15 cellular contexts compared by ENCODE assay signal in the genomic region with DNA sequence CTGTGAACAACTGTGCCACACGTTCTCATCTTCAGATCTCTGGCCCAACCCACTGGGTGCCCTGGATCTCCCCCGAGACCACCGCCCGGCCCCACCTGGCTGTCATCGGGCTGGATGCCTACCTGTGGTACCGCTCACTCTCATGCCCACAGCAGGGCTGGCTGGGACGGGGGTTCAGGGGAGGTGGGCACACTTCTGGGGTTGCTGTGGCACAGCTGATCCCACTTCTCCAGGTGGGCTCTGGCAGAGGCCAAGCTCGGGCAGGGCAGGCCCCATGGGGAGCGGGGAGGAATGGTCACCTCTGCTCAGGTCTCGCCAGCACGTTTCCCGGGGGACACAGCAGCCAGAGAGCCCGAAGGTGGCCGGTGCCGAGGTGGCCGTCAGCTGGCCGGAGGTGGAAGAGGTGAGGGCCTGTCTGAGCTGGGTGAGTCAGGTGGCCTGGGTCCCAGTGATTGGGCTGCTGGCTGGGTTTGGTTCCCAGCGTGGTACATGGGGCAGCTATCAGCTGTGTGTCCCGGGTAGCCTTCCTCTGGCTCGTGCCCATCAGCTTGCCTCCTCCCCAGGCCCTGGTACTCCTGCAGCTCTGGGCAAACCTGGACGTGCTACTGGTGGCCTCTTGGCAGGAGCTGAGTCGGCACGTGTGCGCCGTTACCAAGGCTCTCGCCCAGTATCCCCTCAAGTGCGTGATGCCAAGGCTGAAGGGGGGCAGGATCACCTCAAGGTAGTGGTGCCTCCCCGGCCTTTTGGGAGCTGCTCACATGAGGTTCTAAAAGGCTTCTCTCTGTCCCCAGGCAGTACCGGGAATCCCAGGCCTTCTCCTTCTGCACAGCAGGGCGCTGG. TPM values are rescaled to one million over a fixed set of nuclear protein-coding genes. Genes with fewer than 3 reads are reported as not detected.
DNase-seq lines count a peak whose midpoint lies in the region; ATAC-seq and TF ChIP-seq lines count a peak whose summit lies in the region.
"Had no signal": no experiment of that assay in that cellular context is flagged by ENCODE, and none has a peak within 500 bp of the region (broad histone marks: within the 10 kb centered on the region; RNA-seq: fewer than 3 reads in every experiment).

No MANE protein-coding gene starts in this region.

- H3K4me1 ChIP-seq in right atrium auricular region (peaks cover 0 to 41% of the 10 kb centered on the region in 2 donors), RWPE2 (ENCODE audit: insufficient read depth, poor library complexity, severe bottlenecking) (peaks cover 1% of the 10 kb centered on the region)

- H3K27me3 ChIP-seq in right atrium auricular region (no peaks in the 10 kb centered on the region), RWPE2 (ENCODE audit: insufficient read depth, poor library complexity, severe bottlenecking) (no peaks in the 10 kb centered on the region)
- H3K27me3 ChIP-seq: BE2C, heart left ventricle, pancreas had no signal

- no peaks in the 10 kb centered on the region for H3K9me3 ChIP-seq in right atrium auricular region
- H3K9me3 ChIP-seq in RWPE2 (ENCODE audit: severe bottlenecking): no peaks in the 10 kb centered on the region
- H3K9me3 ChIP-seq: BE2C, heart left ventricle, pancreas had no signal

- H3K27ac ChIP-seq in right atrium auricular region: no peak overlapping the region
- H3K27ac ChIP-seq in RWPE2 (ENCODE audit: poor library complexity, severe bottlenecking): peak overlapping the region; percentile 66

- H3K36me3 ChIP-seq in right atrium auricular region (peaks cover 37% of the 10 kb centered on the region), RWPE2 (ENCODE audit: low read depth) (peaks cover 28% of the 10 kb centered on the region)

- H3K27me3 Mint-ChIP-seq in type B pancreatic cell: no peaks in the 10 kb centered on the region
- H3K27me3 Mint-ChIP-seq: stimulated activated memory B cell treated with anti-CD40 and anti-IgM and Interleukin-4, amounts not matched to agents 10 μg/mL and 1 μg/mL and 100 μg/mL, for 72 hours had no signal

- H3K4me3 ChIP-seq in right atrium auricular region (no peak overlapping the region), RWPE2 (ENCODE audit: severe bottlenecking) (no peak overlapping the region), fibroblast of the aortic adventitia (ENCODE audit: low read depth, low read length) (peak overlapping the region; percentile 84)

- H3K9me3 Mint-ChIP-seq in type B pancreatic cell: no peaks in the 10 kb centered on the region
- H3K9me3 Mint-ChIP-seq: stimulated activated memory B cell treated with anti-CD40 and anti-IgM and Interleukin-4, amounts not matched to agents 10 μg/mL and 1 μg/mL and 100 μg/mL, for 72 hours had no signal

- H3K27ac Mint-ChIP-seq in type B pancreatic cell: no peak overlapping the region
- H3K27ac Mint-ChIP-seq: stimulated activated memory B cell treated with anti-CD40 and anti-IgM and Interleukin-4, amounts not matched to agents 10 μg/mL and 1 μg/mL and 100 μg/mL, for 72 hours had no signal

- ATAC-seq in Right ventricle myocardium inferior: no peak
- no peak for ATAC-seq in RWPE2 (ENCODE audit: low read depth)
- ATAC-seq: heart left ventricle; left colon; pancreas; stimulated activated memory B cell treated with anti-CD40 and anti-IgM and Interleukin-4, amounts not matched to agents 10 μg/mL and 1 μg/mL and 100 μg/mL, for 72 hours had no signal

- H3K4me3 Mint-ChIP-seq in type B pancreatic cell: peak overlapping the region; percentile 54
- H3K4me3 Mint-ChIP-seq: stimulated activated memory B cell treated with anti-CD40 and anti-IgM and Interleukin-4, amounts not matched to agents 10 μg/mL and 1 μg/mL and 100 μg/mL, for 72 hours had no signal

- intact Hi-C loops in Right ventricle myocardium inferior (cut with DNase I): no loop called here

- no peak for TF ChIP-seq CTCF in right atrium auricular region (IDR thresholded peaks at IDR 0.05)
- TF ChIP-seq CTCF in RWPE2 (IDR thresholded peaks at IDR 0.05; ENCODE audit: poor library complexity, severe bottlenecking): no peak
- TF ChIP-seq CTCF in fibroblast of the aortic adventitia (IDR thresholded peaks at IDR 0.05; ENCODE audit: insufficient read depth, low read length): no peak
- TF ChIP-seq CTCF in type B pancreatic cell (conservative IDR thresholded peaks at IDR 0.05): no peak

- peaks cover 4% of the 10 kb centered on the region for H3K36me3 Mint-ChIP-seq in type B pancreatic cell

- DNase-seq in Right ventricle myocardium inferior (ENCODE audit: missing footprints): peak; percentile 30
- no peak for DNase-seq in right atrium auricular region (ENCODE audit: low spot score)
- no peak for DNase-seq in RWPE2 (ENCODE audit: low spot score)
- DNase-seq in fibroblast of the aortic adventitia (ENCODE audit: low read depth): no peak
- no peak for DNase-seq in type B pancreatic cell (ENCODE audit: extremely low spot score, unreplicated experiment)
- DNase-seq in CD1c-positive myeloid dendritic cell (ENCODE audit: extremely low spot score): no peak
- no peak for DNase-seq in cerebellar nuclear complex (lab: John Stamatoyannopoulos, UW)
- no peak for DNase-seq in putamen (ENCODE audit: low spot score)
- DNase-seq: activated CD8-positive, alpha-beta memory T cell treated with anti-CD3 and anti-CD28 coated beads, Interleukin-2, amount 50 U/mL, for 4 hours; left colon had no signal

- H3K4me1 Mint-ChIP-seq in type B pancreatic cell (ENCODE audit: unreplicated experiment): no peaks in the 10 kb centered on the region

RNA-seq across cellular contexts. Expression of a gene that starts 2.3 kb away (rescaled TPM):
- total RNA-seq in Right ventricle myocardium inferior (80.8 TPM), right atrium auricular region (10 to 100 TPM; 58.8 to 77.9 TPM), fibroblast of the aortic adventitia (ENCODE audit: low replicate concordance) (50.9 and 59.8 TPM in 2 replicates), type B pancreatic cell (ENCODE audit: low replicate concordance) (95.5 and 97.9 TPM in 2 replicates)

RNA-seq across cellular contexts. Expression of a gene that starts 2.6 kb away (rescaled TPM):
- total RNA-seq in Right ventricle myocardium inferior: 8.2 TPM
- total RNA-seq in right atrium auricular region: 1 to 10 TPM; 3.5 to 5.0 TPM
- 8.4 and 13.5 TPM in 2 replicates for total RNA-seq in fibroblast of the aortic adventitia (ENCODE audit: low replicate concordance)
- 26.9 and 35.9 TPM in 2 replicates for total RNA-seq in type B pancreatic cell (ENCODE audit: low replicate concordance)

RNA-seq across cellular contexts. Expression of a gene that starts 3.9 kb away (rescaled TPM):
- total RNA-seq in Right ventricle myocardium inferior: 33.9 TPM
- total RNA-seq in right atrium auricular region: 10 to 100 TPM; 51.3 to 56.2 TPM
- 27.1 and 30.3 TPM in 2 replicates for total RNA-seq in fibroblast of the aortic adventitia (ENCODE audit: low replicate concordance)
- 54.0 and 55.9 TPM in 2 replicates for total RNA-seq in type B pancreatic cell (ENCODE audit: low replicate concordance)
- total RNA-seq: M059J had no signal

RNA-seq across cellular contexts. Expression of a gene that starts 7.1 kb away (rescaled TPM):
- total RNA-seq in Right ventricle myocardium inferior: 36.1 TPM
- 10 to 100 TPM; 41.9 to 49.0 TPM for total RNA-seq in right atrium auricular region
- 21.6 and 34.8 TPM in 2 replicates for total RNA-seq in fibroblast of the aortic adventitia (ENCODE audit: low replicate concordance)
- 51.2 and 71.3 TPM in 2 replicates for total RNA-seq in type B pancreatic cell (ENCODE audit: low replicate concordance)

RNA-seq across cellular contexts. Expression of a gene that starts 7.5 kb away (rescaled TPM):
- total RNA-seq in Right ventricle myocardium inferior (37.9 TPM), right atrium auricular region (10 to 100 TPM; 70.3 to 77.9 TPM), fibroblast of the aortic adventitia (ENCODE audit: low replicate concordance) (21.8 and 44.6 TPM in 2 replicates), type B pancreatic cell (ENCODE audit: low replicate concordance) (54.5 and 66.6 TPM in 2 replicates)
